In the genomic region with DNA sequence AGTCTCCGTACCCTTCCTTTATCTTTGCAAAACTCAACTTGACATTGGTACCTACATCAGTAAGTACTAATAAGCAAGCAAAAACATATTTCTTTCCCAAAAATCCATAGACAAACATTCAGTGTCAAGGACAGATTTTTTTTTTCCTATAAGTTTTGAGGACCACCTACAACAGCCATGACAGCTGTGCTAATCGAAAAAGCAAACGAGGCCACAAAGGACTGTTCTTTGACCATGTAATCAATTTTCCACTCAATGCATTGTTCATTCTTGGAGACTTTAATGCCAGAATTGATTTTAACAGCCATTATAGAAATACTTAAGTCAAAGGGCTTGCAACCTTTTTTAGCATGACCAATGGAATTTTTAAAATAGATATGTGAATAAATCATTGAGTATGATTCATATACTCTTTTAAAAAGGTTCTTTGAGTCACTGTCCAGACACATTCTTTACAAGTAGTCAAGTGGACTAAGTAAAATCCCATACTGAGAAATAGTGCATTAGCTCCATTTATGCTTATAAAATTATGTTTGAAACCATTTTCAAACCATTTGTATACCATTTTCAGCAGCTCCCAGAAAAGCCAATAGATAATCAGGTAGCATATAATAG, we compare ENCODE assay signal across 25 cellular contexts.
DNase-seq lines count a peak whose midpoint lies in the region; ATAC-seq lines count a peak whose summit lies in the region.
"Had no signal": no experiment of that assay in that cellular context is flagged by ENCODE, and none has a peak within 500 bp of the region (broad histone marks: within the 10 kb centered on the region; RNA-seq: fewer than 3 reads in every experiment).

No MANE protein-coding gene starts in this region.

- no peak overlapping the region for H3K9ac ChIP-seq in adipocyte (ENCODE audit: low read length)

- H3K36me3 Mint-ChIP-seq in T-helper 17 cell (ENCODE audit: low read depth): no peaks in the 10 kb centered on the region
- H3K36me3 Mint-ChIP-seq: CD8-positive, alpha-beta T cell had no signal

- H3K4me1 ChIP-seq in adipocyte (ENCODE audit: control insufficient read depth, insufficient read depth, low read length): no peaks in the 10 kb centered on the region

- H3K4me3 Mint-ChIP-seq in T-helper 17 cell: no peak overlapping the region
- H3K4me3 Mint-ChIP-seq: CD8-positive, alpha-beta T cell had no signal

- no peaks in the 10 kb centered on the region for H3K27me3 Mint-ChIP-seq in T-helper 17 cell

- H3K27me3 ChIP-seq in adipocyte (replicated peaks; ENCODE audit: control insufficient read depth, insufficient read depth, low read length): no peaks in the 10 kb centered on the region

- no peaks in the 10 kb centered on the region for H3K36me3 ChIP-seq in adipocyte (ENCODE audit: control insufficient read depth, insufficient read depth, low read length, severe bottlenecking)

- H3K4me3 ChIP-seq in adipocyte (ENCODE audit: low read length): no peak overlapping the region
- H3K4me3 ChIP-seq: SK-N-MC had no signal

- no peaks in the 10 kb centered on the region for H3K9me3 ChIP-seq in adipocyte (ENCODE audit: control insufficient read depth, low read length)
- H3K9me3 ChIP-seq in T-helper 17 cell (ENCODE audit: control insufficient read depth, low read length, poor library complexity, severe bottlenecking): no peaks in the 10 kb centered on the region

- DNase-seq in EL (peak; percentile 28), NCI-H226 (peak; percentile 9), adipocyte (ENCODE audit: low read depth) (peak; percentile 7), iris pigment epithelial cell (ENCODE audit: low read depth) (peak; percentile 36), epidermal melanocyte (ENCODE audit: insufficient read length, low spot score) (no peak), T-helper 17 cell (no peak)
- DNase-seq: AML-193; C1 segment of cervical spinal cord; CD8-positive, alpha-beta T cell; DND-41; GDM1; GOT3; Karpas-422; MM.1S; NCI-H1092; NCI-H1436; NCI-H1930; NCI-H510A; NCI-H748 treated with DMSO at 0.1 percent for 48 hours; SHP77 had no signal

- no peak for ATAC-seq in HG03095 (IDR thresholded peaks at IDR 0.05; ENCODE audit: unreplicated experiment)
- ATAC-seq in HG02642 (IDR thresholded peaks at IDR 0.05; ENCODE audit: poor library complexity, unreplicated experiment): no peak
- ATAC-seq in T-helper 17 cell: no peak
- ATAC-seq: CD8-positive, alpha-beta T cell; HCT116; Panc1 had no signal

- H3K4me1 Mint-ChIP-seq in T-helper 17 cell: no peaks in the 10 kb centered on the region

- no peak overlapping the region for H3K27ac Mint-ChIP-seq in T-helper 17 cell
- H3K27ac Mint-ChIP-seq: CD8-positive, alpha-beta T cell had no signal

Comparison
In these comparisons a context has a peak if more than half of its experiments do, and no peak if none do; other contexts are left out.
1. DNase-seq: peak in EL (single experiment), NCI-H226 (single experiment), adipocyte (single experiment) and iris pigment epithelial cell (single experiment); none in epidermal melanocyte (single experiment) and T-helper 17 cell (0 of 3).